ENCODE assay signal across 30 cellular contexts in genomic region chr11:77661670-77662069, GRCh38.
"Had no signal": no experiment of that assay in that cellular context is flagged by ENCODE, and none has a peak within 500 bp of the region (broad histone marks: within the 10 kb centered on the region; RNA-seq: fewer than 3 reads in every experiment).

No MANE protein-coding gene starts in this region.

- DNase-seq: activated CD4-positive, alpha-beta T cell treated with anti-CD3 and anti-CD28 coated beads, Interleukin-2, amount 10 ng/mL, durations not matched to agents 24 days and 14 days; activated CD4-positive, alpha-beta T cell treated with anti-CD3 and anti-CD28 coated beads, Interleukin-2, amount 50 U/mL, for 48 hours; activated CD8-positive, alpha-beta T cell treated with anti-CD3 and anti-CD28 coated beads, Interleukin-2, amount 10 ng/mL, durations not matched to agents 7 days and 5 days; activated gamma-delta T cell; activated naive CD4-positive, alpha-beta T cell treated with anti-CD3 and anti-CD28 coated beads for 36 hours; activated T-cell treated with anti-CD3 and anti-CD28 coated beads, Interleukin-2, amount 50 U/mL, for 24 hours; adrenal gland; body of pancreas; Kasumi-1; KBM-7; MG63; NCI-H1092 treated with DMSO at 0.1 percent for 48 hours; NCI-H1417; NCI-H146; NCI-H187; NCI-H2029 treated with DMSO at 0.1 percent for 48 hours; NCI-H2107; NCI-H2171 treated with DMSO at 0.1 percent for 48 hours; NCI-H2227 treated with DMSO at 0.1 percent for 48 hours; NCI-H446 treated with DMSO at 0.1 percent for 48 hours; NCI-H524; NCI-H69; SHP77; SJCRH30; T1000 had no signal

- H3K4me1 ChIP-seq: body of pancreas, breast epithelium had no signal

- H3K27me3 Mint-ChIP-seq: activated CD4-positive, alpha-beta T cell treated with anti-CD3 and anti-CD28 coated beads, Interleukin-2, amount 10 ng/mL, durations not matched to agents 24 days and 14 days; activated T-cell treated with anti-CD3 and anti-CD28 coated beads, Interleukin-2, amount 50 U/mL, for 24 hours had no signal

- H3K27ac ChIP-seq: adrenal gland, body of pancreas, breast epithelium, SJCRH30, SK-N-MC had no signal

- H3K9me3 ChIP-seq: adrenal gland, body of pancreas, breast epithelium, MG63, SJCRH30 had no signal

- H3K36me3 ChIP-seq: breast epithelium, MG63 had no signal

- H3K36me3 Mint-ChIP-seq: activated naive CD4-positive, alpha-beta T cell treated with anti-CD3 and anti-CD28 coated beads, Interleukin-2, amount 50 U/mL, for 72 hours had no signal

- H3K9me3 Mint-ChIP-seq: activated CD4-positive, alpha-beta T cell treated with anti-CD3 and anti-CD28 coated beads, Interleukin-2, amount 10 ng/mL, durations not matched to agents 24 days and 14 days; activated naive CD4-positive, alpha-beta T cell treated with anti-CD3 and anti-CD28 coated beads for 36 hours; activated naive CD4-positive, alpha-beta T cell treated with anti-CD3 and anti-CD28 coated beads, Interleukin-2, amount 50 U/mL, for 72 hours; activated T-cell treated with anti-CD3 and anti-CD28 coated beads, Interleukin-2, amount 50 U/mL, for 24 hours; activated T-helper 2 cell treated with anti-CD3 and anti-CD28 coated beads, Interferon-gamma antibody, Interleukin-2, Interleukin-4, amounts not matched to agents 10 μg/mL and 5 μg/mL and 100 μg/mL, durations not matched to agents 14 hours and 24 hours and 36 hours had no signal

- ATAC-seq: activated CD8-positive, alpha-beta T cell treated with anti-CD3 and anti-CD28 coated beads, Interleukin-2, amount 10 ng/mL, durations not matched to agents 7 days and 5 days; activated naive CD4-positive, alpha-beta T cell treated with anti-CD3 and anti-CD28 coated beads, Interleukin-2, amount 50 U/mL, for 72 hours; body of pancreas; Panc1 had no signal

- H3K27ac Mint-ChIP-seq: activated CD4-positive, alpha-beta T cell treated with anti-CD3 and anti-CD28 coated beads, Interleukin-2, amount 10 ng/mL, durations not matched to agents 24 days and 14 days; activated CD8-positive, alpha-beta T cell treated with anti-CD3 and anti-CD28 coated beads, Interleukin-2, amount 10 ng/mL, durations not matched to agents 7 days and 5 days; activated naive CD4-positive, alpha-beta T cell treated with anti-CD3 and anti-CD28 coated beads for 36 hours; activated naive CD4-positive, alpha-beta T cell treated with anti-CD3 and anti-CD28 coated beads, Interleukin-2, amount 50 U/mL, for 72 hours; activated T-cell treated with anti-CD3 and anti-CD28 coated beads, Interleukin-2, amount 50 U/mL, for 24 hours; activated T-helper 2 cell treated with anti-CD3 and anti-CD28 coated beads, Interferon-gamma antibody, Interleukin-2, Interleukin-4, amounts not matched to agents 10 μg/mL and 5 μg/mL and 100 μg/mL, durations not matched to agents 14 hours and 24 hours and 36 hours had no signal

- H3K4me1 Mint-ChIP-seq: activated CD4-positive, alpha-beta T cell treated with anti-CD3 and anti-CD28 coated beads, Interleukin-2, amount 10 ng/mL, durations not matched to agents 24 days and 14 days had no signal

- H3K4me3 ChIP-seq: adrenal gland, body of pancreas, breast epithelium, MG63, SJCRH30, SK-N-MC had no signal

- H3K4me3 Mint-ChIP-seq: activated CD4-positive, alpha-beta T cell treated with anti-CD3 and anti-CD28 coated beads, Interleukin-2, amount 10 ng/mL, durations not matched to agents 24 days and 14 days; activated CD8-positive, alpha-beta T cell treated with anti-CD3 and anti-CD28 coated beads, Interleukin-2, amount 10 ng/mL, durations not matched to agents 7 days and 5 days; activated naive CD4-positive, alpha-beta T cell treated with anti-CD3 and anti-CD28 coated beads for 36 hours; activated T-cell treated with anti-CD3 and anti-CD28 coated beads, Interleukin-2, amount 50 U/mL, for 24 hours had no signal

- H3K27me3 ChIP-seq: adrenal gland, body of pancreas, breast epithelium, MG63, SJCRH30 had no signal
